Comparison of ENCODE assay signal across 8 cellular contexts in the genomic region with DNA sequence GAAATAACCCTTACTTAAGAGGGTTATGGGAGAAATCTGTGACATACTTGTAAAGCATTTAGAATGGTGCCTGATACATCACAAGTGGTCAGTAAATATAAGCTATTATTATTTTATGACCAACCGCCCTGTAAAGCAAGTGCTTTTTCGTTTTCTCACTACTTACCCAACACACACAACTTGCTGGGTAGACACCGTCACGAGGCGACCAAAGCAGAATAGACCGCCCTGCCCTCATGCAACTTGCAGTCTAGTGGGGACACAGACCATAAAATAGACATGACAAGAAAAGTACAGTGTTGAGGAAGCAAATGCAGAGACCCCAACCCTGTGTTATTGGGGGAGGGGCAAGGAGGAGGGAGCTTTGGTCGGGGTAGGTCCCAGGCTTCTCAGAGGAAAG. TPM values are rescaled to one million over a fixed set of nuclear protein-coding genes. Genes with fewer than 3 reads are reported as not detected.
DNase-seq lines count a peak whose midpoint lies in the region; ATAC-seq and TF ChIP-seq lines count a peak whose summit lies in the region.

No MANE protein-coding gene starts in this region.

- H3K27me3 ChIP-seq in left ventricle myocardium inferior (ENCODE audit: low read depth): peaks cover 27% of the 10 kb centered on the region
- H3K27me3 ChIP-seq in lower lobe of right lung (ENCODE audit: low read depth): peaks cover 10% of the 10 kb centered on the region
- H3K27me3 ChIP-seq in upper lobe of right lung: peaks cover 9% of the 10 kb centered on the region
- H3K27me3 ChIP-seq in BE2C: no peaks in the 10 kb centered on the region

- no peak overlapping the region for H3K27ac Mint-ChIP-seq in activated naive CD8-positive, alpha-beta T cell treated with anti-CD3 and anti-CD28 coated beads for 36 hours

- H3K4me3 ChIP-seq in left ventricle myocardium inferior (peak overlapping the region; percentile 81), lower lobe of right lung (peak overlapping the region; percentile 68), upper lobe of right lung (no peak overlapping the region), BE2C (ENCODE audit: low read depth, low read length) (no peak overlapping the region)

- H3K9me3 ChIP-seq in left ventricle myocardium inferior (replicated peaks) (no peaks in the 10 kb centered on the region), lower lobe of right lung (no peaks in the 10 kb centered on the region), upper lobe of right lung (no peaks in the 10 kb centered on the region), BE2C (no peaks in the 10 kb centered on the region)

- ATAC-seq in Right ventricle myocardium superior (ENCODE audit: poor library complexity): no peak
- no peak for ATAC-seq in lower lobe of right lung
- ATAC-seq in upper lobe of right lung: no peak

- H3K27ac ChIP-seq in left ventricle myocardium inferior (replicated peaks) (peak overlapping the region; percentile 63), lower lobe of right lung (peak overlapping the region; percentile 54), upper lobe of right lung (peak overlapping the region; percentile 72)

- peaks cover 77% of the 10 kb centered on the region for H3K27me3 Mint-ChIP-seq in activated naive CD8-positive, alpha-beta T cell treated with anti-CD3 and anti-CD28 coated beads for 36 hours

- no peak for TF ChIP-seq CTCF in left ventricle myocardium inferior (IDR thresholded peaks at IDR 0.05; ENCODE audit: borderline replicate concordance)
- TF ChIP-seq CTCF in lower lobe of right lung (IDR thresholded peaks at IDR 0.05): no peak
- TF ChIP-seq CTCF in upper lobe of right lung (IDR thresholded peaks at IDR 0.05): no peak
- TF ChIP-seq CTCF in BE2C (IDR thresholded peaks at IDR 0.05; ENCODE audit: low read depth, low read length): no peak

- intact Hi-C loops in left ventricle myocardium inferior (cut with micrococcal nuclease) (loop anchor here (10.0 kb wide), 1 partner anchor 93 kb away; a partner anchor contains a TSS), Right ventricle myocardium superior (cut with DNase I) (no loop called here), lower lobe of right lung (cut with DNase I) (no loop called here), upper lobe of right lung (cut with DNase I) (no loop called here)

- H3K4me1 Mint-ChIP-seq in activated naive CD8-positive, alpha-beta T cell treated with anti-CD3 and anti-CD28 coated beads for 36 hours: peaks cover 16% of the 10 kb centered on the region

- H3K36me3 Mint-ChIP-seq in activated naive CD8-positive, alpha-beta T cell treated with anti-CD3 and anti-CD28 coated beads for 36 hours: no peaks in the 10 kb centered on the region

- H3K4me3 Mint-ChIP-seq in activated naive CD8-positive, alpha-beta T cell treated with anti-CD3 and anti-CD28 coated beads for 36 hours: peak overlapping the region; percentile 35

- no peaks in the 10 kb centered on the region for H3K36me3 ChIP-seq in left ventricle myocardium inferior
- H3K36me3 ChIP-seq in lower lobe of right lung: no peaks in the 10 kb centered on the region
- no peaks in the 10 kb centered on the region for H3K36me3 ChIP-seq in upper lobe of right lung
- H3K36me3 ChIP-seq in BE2C: no peaks in the 10 kb centered on the region

- H3K9me3 Mint-ChIP-seq in activated naive CD8-positive, alpha-beta T cell treated with anti-CD3 and anti-CD28 coated beads for 36 hours: no peaks in the 10 kb centered on the region

- H3K4me1 ChIP-seq in left ventricle myocardium inferior (peaks cover 38% of the 10 kb centered on the region), lower lobe of right lung (peaks cover 12% of the 10 kb centered on the region), upper lobe of right lung (peaks cover 10% of the 10 kb centered on the region), BE2C (no peaks in the 10 kb centered on the region; the same call in 1 of the 2 replicates)

- DNase-seq in left ventricle myocardium inferior (no peak), Right ventricle myocardium superior (no peak), lower lobe of right lung (no peak), upper lobe of right lung (no peak), NCI-H2081 treated with DMSO at 0.1 percent for 48 hours (lab: John Stamatoyannopoulos, UW) (no peak), SKM-1 treated with dmso at 0.1 percent for 144 hours (lab: John Stamatoyannopoulos, UW; ENCODE audit: unreplicated experiment) (no peak), BE2C (no peak)
- DNase-seq in activated naive CD8-positive, alpha-beta T cell treated with anti-CD3 and anti-CD28 coated beads for 36 hours: no peak

RNA-seq across cellular contexts. Expression of a gene that starts 0.7 kb away (rescaled TPM):
- total RNA-seq in left ventricle myocardium inferior (19.9 TPM), Right ventricle myocardium superior (17.5 TPM), lower lobe of right lung (15.8 TPM), upper lobe of right lung (20.1 TPM)
- total RNA-seq in activated naive CD8-positive, alpha-beta T cell treated with anti-CD3 and anti-CD28 coated beads for 36 hours: under 1 TPM; 0.70 to 0.92 TPM
- polyA plus RNA-seq in BE2C (2012; ENCODE audit: insufficient read depth, insufficient read length, low read depth): 91.6 TPM

Comparison
In these comparisons a context has a peak if more than half of its experiments do, and no peak if none do; other contexts are left out.
1. H3K4me3 ChIP-seq: peak in left ventricle myocardium inferior (single experiment) and lower lobe of right lung (single experiment); none in upper lobe of right lung (single experiment) and BE2C (single experiment).
2. Peak in every context shown above with its lines, with median percentiles within 50 percentile points of each other: H3K27ac ChIP-seq.